ENCODE assay signal across 9 cellular contexts in the genomic region with DNA sequence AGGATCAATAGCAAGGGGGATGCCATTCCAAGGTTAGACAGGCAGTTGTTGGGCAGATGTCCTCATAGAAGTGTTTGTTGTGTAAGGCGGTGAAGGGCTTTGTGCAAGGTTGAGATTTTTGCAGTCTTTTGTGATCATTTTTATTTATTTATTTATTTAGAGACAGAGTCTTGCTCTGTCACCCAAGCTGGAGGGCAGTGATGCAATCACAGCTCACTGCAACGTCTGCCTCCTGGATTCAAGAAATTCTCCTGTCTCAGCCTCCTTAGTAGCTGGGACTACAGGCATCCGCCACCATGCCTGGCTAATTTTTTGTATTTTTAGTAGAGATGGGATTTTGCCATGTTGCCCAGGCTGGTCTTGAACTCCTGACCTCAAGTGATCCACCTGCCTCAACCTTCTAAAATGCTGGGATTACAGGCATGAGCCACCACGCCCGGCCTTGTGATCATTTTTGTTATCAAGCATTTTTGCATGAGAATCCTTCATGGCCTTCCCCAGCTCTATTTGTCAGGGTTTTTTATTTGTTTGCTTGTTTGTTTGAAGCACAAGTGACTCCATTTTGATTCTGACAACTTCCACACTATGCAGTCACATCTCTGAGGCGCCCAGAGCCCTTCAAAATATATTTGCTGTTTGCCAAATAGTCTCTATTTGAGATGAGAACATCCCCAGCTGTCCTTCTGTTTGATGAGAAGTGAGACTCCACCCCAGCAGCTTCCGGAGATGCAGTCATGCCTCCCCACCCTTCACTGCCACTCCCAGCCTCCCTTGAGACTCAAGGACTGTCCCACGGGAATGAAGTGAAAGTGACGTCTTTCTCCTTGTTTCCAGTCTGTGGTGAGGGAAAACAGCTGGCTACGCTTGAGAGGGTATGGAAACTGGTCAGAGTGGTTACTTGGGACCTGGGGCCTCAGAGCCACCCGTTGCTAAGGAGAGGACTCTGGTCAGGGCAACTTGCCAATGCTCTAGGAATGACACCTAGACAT. TPM values are rescaled to one million over a fixed set of nuclear protein-coding genes. Genes with fewer than 3 reads are reported as not detected.
DNase-seq lines count a peak whose midpoint lies in the region; ATAC-seq and TF ChIP-seq lines count a peak whose summit lies in the region.
"Had no signal": no experiment of that assay in that cellular context is flagged by ENCODE, and none has a peak within 500 bp of the region (broad histone marks: within the 10 kb centered on the region; RNA-seq: fewer than 3 reads in every experiment).

No MANE protein-coding gene starts in this region.

- H3K4me2 ChIP-seq in OCI-LY7 (ENCODE audit: low read length) = peak overlapping the region; percentile 49

- no TSS peak for BruUV-seq in OCI-LY7 (replicated peaks; lab: Mats Ljungman, UMichigan)

- POLR2A ChIA-PET in OCI-LY7 (lab: Charles Lee) = interaction anchor here (0.5 to 1.6 kb wide), 12 partner anchors 24 to 228 kb away, joined by 3 to 8 read pairs (median 4); a partner anchor contains a TSS

- H3K36me3 ChIP-seq in OCI-LY7 (ENCODE audit: insufficient read depth, low read length) = peaks cover 23% of the 10 kb centered on the region
- H3K36me3 ChIP-seq in gastroesophageal sphincter = peaks cover 0 to 54% of the 10 kb centered on the region in 2 donors
- peaks cover 0 to 29% (median 0%) of the 10 kb centered on the region in 3 donors for H3K36me3 ChIP-seq in tibial nerve

- H3K9me2 ChIP-seq in OCI-LY7 (ENCODE audit: insufficient read depth, low read length) = no peaks in the 10 kb centered on the region

- H3K4me1 ChIP-seq in OCI-LY7 (ENCODE audit: insufficient read depth, low read length, poor library complexity, severe bottlenecking) (peaks cover 61% of the 10 kb centered on the region), gastroesophageal sphincter (peaks cover 0 to 29% (median 6%) of the 10 kb centered on the region in 3 donors), tibial nerve (peaks cover 0 to 34% (median 7%) of the 10 kb centered on the region in 4 donors)

- peak; percentile 75 for DNase-seq in AG08395 (ENCODE audit: low spot score)
- DNase-seq in OCI-LY7 (ENCODE audit: low spot score) = peak; percentile 85
- no peak for DNase-seq in tibial nerve (ENCODE audit: low spot score in 2 of 2)
- no peak for DNase-seq in cerebellum (ENCODE audit: low spot score)
- no peak for DNase-seq in GOT3 (lab: John Stamatoyannopoulos, UW)

- no peak for TF ChIP-seq EP300 in gastroesophageal sphincter (IDR thresholded peaks at IDR 0.05)
- TF ChIP-seq EP300 in tibial nerve (IDR thresholded peaks at IDR 0.05) = no peak

- H3K27ac ChIP-seq in OCI-LY7 (ENCODE audit: low read depth, low read length, poor library complexity, severe bottlenecking) (peak overlapping the region; percentile 69), gastroesophageal sphincter (peak overlapping the region in 3 of 4 donors; percentile 13 to 68 (median 55)), tibial nerve (peak overlapping the region in 3 of 4 donors; percentile 15 to 71 (median 69))

- CTCF ChIA-PET in OCI-LY7 (lab: Charles Lee; ENCODE audit: unreplicated experiment) = no interaction called here

- TF ChIP-seq CTCF in OCI-LY7 (conservative IDR thresholded peaks at IDR 0.05; ENCODE audit: low read length) (no peak), gastroesophageal sphincter (IDR thresholded peaks at IDR 0.05) (no peak), tibial nerve (IDR thresholded peaks at IDR 0.05) (no peak)

- H4K20me1 ChIP-seq in OCI-LY7 (ENCODE audit: insufficient read depth, low read length) = no peaks in the 10 kb centered on the region

- H3K27me3 ChIP-seq in gastroesophageal sphincter (no peaks in the 10 kb centered on the region), tibial nerve (no peaks in the 10 kb centered on the region)

- WGBS in gastroesophageal sphincter (ENCODE audit: low coverage in 1 of 2), 2 donors = 70 to 78% methylated on average over 2 to 7 of the region's 11 CpGs
- WGBS in tibial nerve, 2 donors = 63% methylated on average over 10 to 11 of the region's 11 CpGs

- no peak overlapping the region for H2AFZ ChIP-seq in OCI-LY7 (ENCODE audit: low read length)

- ATAC-seq in GM18909 (IDR thresholded peaks at IDR 0.05; ENCODE audit: poor library complexity, unreplicated experiment) = peak; percentile 69
- peak; percentile 66 for ATAC-seq in HG03108 (IDR thresholded peaks at IDR 0.05; ENCODE audit: unreplicated experiment)
- ATAC-seq in gastroesophageal sphincter = peak; percentile 53
- ATAC-seq: activated naive CD4-positive, alpha-beta T cell treated with anti-CD3 and anti-CD28 coated beads, Interleukin-2, amount 50 U/mL, for 72 hours had no signal

- H3K9me3 ChIP-seq in OCI-LY7 (ENCODE audit: low read length) = no peaks in the 10 kb centered on the region
- no peaks in the 10 kb centered on the region for H3K9me3 ChIP-seq in gastroesophageal sphincter
- no peaks in the 10 kb centered on the region for H3K9me3 ChIP-seq in tibial nerve

- H3K4me3 ChIP-seq in OCI-LY7 (ENCODE audit: low read depth, low read length, poor library complexity, severe bottlenecking) (peak overlapping the region; percentile 5), gastroesophageal sphincter (no peak overlapping the region), tibial nerve (no peak overlapping the region)

- no peaks in the 10 kb centered on the region for H3K79me2 ChIP-seq in OCI-LY7 (ENCODE audit: insufficient read depth, low read depth, low read length)

- TF ChIP-seq POLR2A in gastroesophageal sphincter (IDR thresholded peaks at IDR 0.05) (no peak), tibial nerve (IDR thresholded peaks at IDR 0.05) (no peak)

- intact Hi-C loops in OCI-LY7 (cut with micrococcal nuclease; ENCODE audit: unreplicated experiment) = loop anchor here (1.0 to 10.0 kb wide), 6 partner anchors 58 to 607 kb away; a partner anchor contains a TSS

RNA-seq across cellular contexts. Expression of a gene that starts 38.0 kb away (rescaled TPM):
- total RNA-seq in OCI-LY7 (2014; rRNA removed; shearing (Covaris generic)) = 18.9 and 30.3 TPM in 2 replicates
- 24.4 and 25.0 TPM in 2 replicates for total RNA-seq in OCI-LY7 (2022)
- total RNA-seq in gastroesophageal sphincter = 100 to 1,000 TPM in 1 of 4 donors, 10 to 100 TPM in 3; 56.4 to 175 (median 90.0) TPM
- 100 to 1,000 TPM in 3 of 4 donors, 10 to 100 TPM in 1; 77.7 to 155 (median 146) TPM for total RNA-seq in tibial nerve
- 45.0 TPM for total RNA-seq in cerebellum

RNA-seq across cellular contexts. Expression of a gene that starts 38.6 kb away (rescaled TPM):
- total RNA-seq in OCI-LY7 (2014; rRNA removed; shearing (Covaris generic)) = 61.0 and 86.9 TPM in 2 replicates
- total RNA-seq in OCI-LY7 (2022) (70.2 and 83.5 TPM in 2 replicates), gastroesophageal sphincter (10 to 100 TPM; 19.6 to 53.7 (median 41.1) TPM), tibial nerve (100 to 1,000 TPM; 110 to 153 (median 129) TPM), cerebellum (34.2 TPM)

RNA-seq across cellular contexts. Expression of a gene that starts 49.7 kb away (rescaled TPM):
- total RNA-seq in OCI-LY7 (2014; rRNA removed; shearing (Covaris generic)) = 0.44 and 1.3 TPM in 2 replicates
- total RNA-seq in OCI-LY7 (2022) = 0.95 and 1.1 TPM in 2 replicates
- 1 to 10 TPM in 3 of 4 donors, under 1 TPM in 1; 0.67 to 4.1 (median 2.7) TPM for total RNA-seq in gastroesophageal sphincter
- total RNA-seq in tibial nerve = 1 to 10 TPM in 3 of 4 donors, under 1 TPM in 1; 0.66 to 3.6 (median 1.7) TPM
- total RNA-seq in cerebellum = 5.1 TPM

Comparison
In these comparisons a context has a peak if more than half of its experiments do, and no peak if none do; other contexts are left out.
1. DNase-seq: peak in AG08395 (single experiment) and OCI-LY7 (single experiment); none in tibial nerve (0 of 2), cerebellum (single experiment) and GOT3 (single experiment).
2. Peak in every context shown above with its lines, with median percentiles within 50 percentile points of each other: ATAC-seq and H3K27ac ChIP-seq.